ENCODE assay signal across 18 cellular contexts in genomic region chr5:113776832-113777525, GRCh38.
DNase-seq lines count a peak whose midpoint lies in the region; ATAC-seq, FAIRE-seq and TF ChIP-seq lines count a peak whose summit lies in the region.
"Had no signal": no experiment of that assay in that cellular context is flagged by ENCODE, and none has a peak within 500 bp of the region (broad histone marks: within the 10 kb centered on the region; RNA-seq: fewer than 3 reads in every experiment).

No MANE protein-coding gene starts in this region.

- DNase-seq in A172 (ENCODE audit: low spot score), result peak; percentile 31
- DNase-seq in H54 (ENCODE audit: insufficient read length, low spot score), result no peak
- peak; percentile 3 to 21 for DNase-seq in SJCRH30
- peak; percentile 39 for DNase-seq in fibroblast of pulmonary artery (ENCODE audit: low read depth)
- DNase-seq in D721Med (ENCODE audit: insufficient read length, low spot score), result no peak
- DNase-seq: activated CD4-positive, alpha-beta memory T cell treated with anti-CD3 and anti-CD28 coated beads for 36 hours; aorta; DMS79 treated with DMSO at 0.1 percent for 48 hours; effector CD4-positive, alpha-beta T cell; foreskin melanocyte; mucosa of descending colon; NCI-H1436 had no signal

- H3K4me1 ChIP-seq in SJCRH30, result no peaks in the 10 kb centered on the region
- H3K4me1 ChIP-seq: parathyroid adenoma, SJSA1 had no signal

- ATAC-seq in HG02938 (IDR thresholded peaks at IDR 0.05; ENCODE audit: unreplicated experiment) (no peak), GM18907 (IDR thresholded peaks at IDR 0.05; ENCODE audit: unreplicated experiment) (no peak), HG03342 (IDR thresholded peaks at IDR 0.05; ENCODE audit: unreplicated experiment) (no peak)
- ATAC-seq: activated T-helper 17 cell treated with anti-CD3 and anti-CD28 coated beads, Interleukin-2, amount 50 U/mL, for 72 hours; mucosa of descending colon had no signal

- no peaks in the 10 kb centered on the region for H3K27me3 ChIP-seq in SJCRH30
- H3K27me3 ChIP-seq: SJSA1 had no signal

- no peak for TF ChIP-seq POLR2A in H54 (IDR thresholded peaks at IDR 0.05; ENCODE audit: low read depth, low read length)

- H3K4me3 ChIP-seq in SJCRH30 (no peak overlapping the region), fibroblast of pulmonary artery (replicated peaks; ENCODE audit: low read depth, low read length) (peak overlapping the region; percentile 10)
- H3K4me3 ChIP-seq: mucosa of descending colon, SJSA1 had no signal

- no peaks in the 10 kb centered on the region for H3K9me3 ChIP-seq in SJCRH30 (replicated peaks)
- H3K9me3 ChIP-seq: mucosa of descending colon, SJSA1 had no signal

- peak; percentile 41 for FAIRE-seq in H54 (lab: Jason Lieb, UNC)
- no peak for FAIRE-seq in D721Med (lab: Jason Lieb, UNC)

- no peak for TF ChIP-seq CTCF in fibroblast of pulmonary artery (IDR thresholded peaks at IDR 0.05; ENCODE audit: low read length, missing control alignments)
- no peak for TF ChIP-seq CTCF in D721Med (IDR thresholded peaks at IDR 0.05; ENCODE audit: insufficient read depth, missing control alignments)

- H3K27ac ChIP-seq in SJCRH30, result no peak overlapping the region
- H3K27ac ChIP-seq: parathyroid adenoma, SJSA1 had no signal

- H3K36me3 ChIP-seq in SJCRH30, result no peaks in the 10 kb centered on the region
- H3K36me3 ChIP-seq: SJSA1 had no signal

Comparison
In these comparisons a context has a peak if more than half of its experiments do, and no peak if none do; other contexts are left out.
1. DNase-seq: peak in A172 (single experiment), SJCRH30 (2 of 2) and fibroblast of pulmonary artery (single experiment); none in H54 (single experiment) and D721Med (single experiment).